In the genomic region with DNA sequence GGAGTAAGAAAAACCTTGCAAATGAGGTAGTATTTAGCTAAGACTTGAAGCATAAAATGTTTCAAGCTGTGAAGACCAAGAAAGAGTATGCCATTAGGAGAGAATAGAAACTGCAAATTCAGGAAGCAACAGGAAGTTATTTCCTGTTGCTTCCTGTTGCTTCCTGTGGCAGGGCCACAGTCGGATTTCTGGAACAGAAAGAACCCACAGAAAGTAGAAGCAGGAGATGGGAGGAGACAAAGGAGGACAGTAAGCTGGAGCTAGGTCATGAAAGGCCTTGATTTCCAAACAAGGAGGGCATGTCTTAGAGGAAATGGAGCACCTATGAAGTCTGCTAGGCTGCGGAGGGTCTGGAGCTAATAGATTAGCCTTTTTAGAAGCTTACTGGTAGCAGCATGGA, we compare ENCODE assay signal across 20 cellular contexts. TPM values are rescaled to one million over a fixed set of nuclear protein-coding genes. Genes with fewer than 3 reads are reported as not detected.
DNase-seq lines count a peak whose midpoint lies in the region; ATAC-seq and TF ChIP-seq lines count a peak whose summit lies in the region.
"Had no signal": no experiment of that assay in that cellular context is flagged by ENCODE, and none has a peak within 500 bp of the region (broad histone marks: within the 10 kb centered on the region; RNA-seq: fewer than 3 reads in every experiment).

No MANE protein-coding gene starts in this region.

- peaks cover 0 to 14% (median 0%) of the 10 kb centered on the region in 3 donors for H3K27me3 Mint-ChIP-seq in CD14-positive monocyte (ENCODE audit: low read depth in 3 of 3)
- H3K27me3 Mint-ChIP-seq: activated T-helper 17 cell treated with anti-CD3 and anti-CD28 coated beads, Interleukin-2, amount 50 U/mL, for 72 hours had no signal

- peaks cover 0 to 1% (median 0%) of the 10 kb centered on the region in 7 donors for H3K9me3 Mint-ChIP-seq in CD14-positive monocyte
- H3K9me3 Mint-ChIP-seq: activated T-helper 17 cell treated with anti-CD3 and anti-CD28 coated beads, Interleukin-2, amount 50 U/mL, for 72 hours; immature natural killer cell; natural killer cell treated with Interleukin-12 subunit alpha and Interleukin-12 subunit beta and Interleukin-15 and Interleukin-18, amount 100 ng/mL, for 72 hours had no signal

- in situ Hi-C loops in GM13976 (cut with MboI; ENCODE audit: low sequenced_read_pairs, unreplicated experiment), result no loop called here

- H3K27ac ChIP-seq in VCaP, result peak overlapping the region; percentile 85
- peak overlapping the region; percentile 61 to 67 for H3K27ac ChIP-seq in right atrium auricular region
- peak overlapping the region; percentile 87 for H3K27ac ChIP-seq in psoas muscle
- H3K27ac ChIP-seq: brain microvascular endothelial cell, SJSA1, vagina had no signal

- H3K9me3 ChIP-seq in right atrium auricular region (no peaks in the 10 kb centered on the region), psoas muscle (no peaks in the 10 kb centered on the region)
- H3K9me3 ChIP-seq: esophagus squamous epithelium, SJSA1, vagina had no signal

- 43 to 60% (median 46%) methylated on average over 2 of the region's 2 CpGs for WGBS in psoas muscle, 3 donors

- H3K4me3 ChIP-seq in right atrium auricular region (no peak overlapping the region), psoas muscle (no peak overlapping the region)
- H3K4me3 ChIP-seq: esophagus squamous epithelium, SJSA1, vagina had no signal

- TF ChIP-seq CTCF in CD14-positive monocyte (IDR thresholded peaks at IDR 0.05) (no peak), VCaP (conservative IDR thresholded peaks at IDR 0.05) (no peak), right atrium auricular region (IDR thresholded peaks at IDR 0.05) (no peak), psoas muscle (IDR thresholded peaks at IDR 0.05) (no peak), GM13976 (IDR thresholded peaks at IDR 0.05; ENCODE audit: borderline replicate concordance, control extremely low read depth, extremely low read depth, insufficient read depth, missing control alignments) (no peak)

- peak overlapping the region in 1 of 2 donors; percentile 62 for H3K4me3 Mint-ChIP-seq in CD14-positive monocyte
- H3K4me3 Mint-ChIP-seq: activated T-helper 17 cell treated with anti-CD3 and anti-CD28 coated beads, Interleukin-2, amount 50 U/mL, for 72 hours; immature natural killer cell; memory B cell; natural killer cell treated with Interleukin-12 subunit alpha and Interleukin-12 subunit beta and Interleukin-15 and Interleukin-18, amount 100 ng/mL, for 72 hours had no signal

- H3K4me1 ChIP-seq in right atrium auricular region (peaks cover 0 to 20% of the 10 kb centered on the region in 2 donors), psoas muscle (peaks cover 15% of the 10 kb centered on the region)
- H3K4me1 ChIP-seq: esophagus squamous epithelium, SJSA1, vagina had no signal

- H3K27ac Mint-ChIP-seq in CD14-positive monocyte, result peak overlapping the region in 5 of 7 donors; percentile 4 to 75 (median 60)
- H3K27ac Mint-ChIP-seq: activated T-helper 17 cell treated with anti-CD3 and anti-CD28 coated beads, Interleukin-2, amount 50 U/mL, for 72 hours; immature natural killer cell; memory B cell; natural killer cell treated with Interleukin-12 subunit alpha and Interleukin-12 subunit beta and Interleukin-15 and Interleukin-18, amount 100 ng/mL, for 72 hours had no signal

- DNase-seq in CD14-positive monocyte (ENCODE audit: low spot score) (no peak), right atrium auricular region (ENCODE audit: low spot score) (no peak), psoas muscle (no peak), GM13976 (ENCODE audit: low spot score) (no peak), NCI-H1092 treated with DMSO at 0.1 percent for 48 hours (lab: John Stamatoyannopoulos, UW) (no peak)
- DNase-seq in activated T-cell treated with anti-CD3 and anti-CD28 coated beads, Interleukin-2, amount 50 U/mL, for 1 hour, result no peak
- no peak for DNase-seq in activated naive CD4-positive, alpha-beta T cell treated with Interleukin-2 at 50 U/mL for 16 hours
- DNase-seq: activated CD4-positive, alpha-beta T cell treated with anti-CD3 and anti-CD28 coated beads for 1 hour; brain microvascular endothelial cell; esophagus squamous epithelium; HCEC 1CT; immature natural killer cell; NCI-H1105 treated with DMSO at 0.1 percent for 48 hours; OCI-M1 had no signal

- no peaks in the 10 kb centered on the region for H3K36me3 Mint-ChIP-seq in CD14-positive monocyte
- H3K36me3 Mint-ChIP-seq: immature natural killer cell; memory B cell; natural killer cell treated with Interleukin-12 subunit alpha and Interleukin-12 subunit beta and Interleukin-15 and Interleukin-18, amount 100 ng/mL, for 72 hours had no signal

- intact Hi-C loops in CD14-positive monocyte (cut with micrococcal nuclease), result no loop called here
- intact Hi-C loops in psoas muscle (cut with DNase I), result no loop called here

- H3K36me3 ChIP-seq in right atrium auricular region (no peaks in the 10 kb centered on the region), psoas muscle (ENCODE audit: insufficient read depth in 1 of 2, low read depth in 1 of 2) (peaks cover 0 to 18% of the 10 kb centered on the region in 2 donors)
- H3K36me3 ChIP-seq: brain microvascular endothelial cell, esophagus squamous epithelium, SJSA1, vagina had no signal

- ATAC-seq in psoas muscle, result no peak
- ATAC-seq: activated T-helper 17 cell treated with anti-CD3 and anti-CD28 coated beads, Interleukin-2, amount 50 U/mL, for 72 hours; natural killer cell treated with Interleukin-12 subunit alpha and Interleukin-12 subunit beta and Interleukin-15 and Interleukin-18, amount 100 ng/mL, for 72 hours had no signal

- H3K27me3 ChIP-seq in right atrium auricular region, result no peaks in the 10 kb centered on the region
- H3K27me3 ChIP-seq in psoas muscle (ENCODE audit: insufficient read depth in 3 of 3, low read length in 2 of 3), result peaks cover 0 to 4% (median 0%) of the 10 kb centered on the region in 3 donors
- H3K27me3 ChIP-seq: brain microvascular endothelial cell, esophagus squamous epithelium, SJSA1, vagina had no signal

- H3K4me1 Mint-ChIP-seq in CD14-positive monocyte, result peaks cover 29% of the 10 kb centered on the region
- H3K4me1 Mint-ChIP-seq: activated T-helper 17 cell treated with anti-CD3 and anti-CD28 coated beads, Interleukin-2, amount 50 U/mL, for 72 hours; immature natural killer cell had no signal

RNA-seq across cellular contexts. Expression of a gene that starts 17.2 kb away (rescaled TPM):
- polyA plus RNA-seq in CD14-positive monocyte (not detected), psoas muscle (10 to 100 TPM in 1 of 3 donors, 1 to 10 TPM in 2; 1.5 to 10.4 (median 6.5) TPM)
- total RNA-seq in right atrium auricular region (100 to 1,000 TPM in 1 of 2 donors, 10 to 100 TPM in 1; 57.1 to 137 TPM), psoas muscle (10 to 100 TPM; 26.9 to 53.4 (median 47.6) TPM)
- total RNA-seq: activated T-helper 17 cell treated with anti-CD3 and anti-CD28 coated beads, Interleukin-2, amount 50 U/mL, for 72 hours; esophagus squamous epithelium; natural killer cell treated with Interleukin-12 subunit alpha and Interleukin-12 subunit beta and Interleukin-15 and Interleukin-18, amount 100 ng/mL, for 72 hours; SJSA1; vagina had no signal
- polyA plus RNA-seq: immature natural killer cell had no signal

RNA-seq across cellular contexts. Expression of a gene that starts 28.3 kb away (rescaled TPM):
- 1 to 10 TPM in 1 of 2 donors, under 1 TPM in 1; 0.63 to 1.4 TPM for polyA plus RNA-seq in CD14-positive monocyte
- 1 to 10 TPM; 1.1 to 1.8 TPM for total RNA-seq in right atrium auricular region
- total RNA-seq in psoas muscle, result 1 to 10 TPM in 1 of 4 donors, under 1 TPM in 2, not detected in 1; 0.46 to 1.3 (median 0.71) TPM
- polyA plus RNA-seq in psoas muscle, result under 1 TPM; 0.12 to 0.69 (median 0.51) TPM
- total RNA-seq: natural killer cell treated with Interleukin-12 subunit alpha and Interleukin-12 subunit beta and Interleukin-15 and Interleukin-18, amount 100 ng/mL, for 72 hours had no signal

RNA-seq across cellular contexts. Expression of a gene that starts 37.1 kb away (rescaled TPM):
- polyA plus RNA-seq in CD14-positive monocyte, result 1 to 10 TPM; 6.3 to 6.4 TPM
- total RNA-seq in right atrium auricular region, result 1 to 10 TPM; 2.7 to 2.9 TPM
- 1 to 10 TPM; 2.6 to 5.8 (median 3.6) TPM for total RNA-seq in psoas muscle
- polyA plus RNA-seq in psoas muscle, result 1 to 10 TPM; 1.9 to 3.3 (median 2.7) TPM
